8 cellular contexts compared by ENCODE assay signal in the genomic region with DNA sequence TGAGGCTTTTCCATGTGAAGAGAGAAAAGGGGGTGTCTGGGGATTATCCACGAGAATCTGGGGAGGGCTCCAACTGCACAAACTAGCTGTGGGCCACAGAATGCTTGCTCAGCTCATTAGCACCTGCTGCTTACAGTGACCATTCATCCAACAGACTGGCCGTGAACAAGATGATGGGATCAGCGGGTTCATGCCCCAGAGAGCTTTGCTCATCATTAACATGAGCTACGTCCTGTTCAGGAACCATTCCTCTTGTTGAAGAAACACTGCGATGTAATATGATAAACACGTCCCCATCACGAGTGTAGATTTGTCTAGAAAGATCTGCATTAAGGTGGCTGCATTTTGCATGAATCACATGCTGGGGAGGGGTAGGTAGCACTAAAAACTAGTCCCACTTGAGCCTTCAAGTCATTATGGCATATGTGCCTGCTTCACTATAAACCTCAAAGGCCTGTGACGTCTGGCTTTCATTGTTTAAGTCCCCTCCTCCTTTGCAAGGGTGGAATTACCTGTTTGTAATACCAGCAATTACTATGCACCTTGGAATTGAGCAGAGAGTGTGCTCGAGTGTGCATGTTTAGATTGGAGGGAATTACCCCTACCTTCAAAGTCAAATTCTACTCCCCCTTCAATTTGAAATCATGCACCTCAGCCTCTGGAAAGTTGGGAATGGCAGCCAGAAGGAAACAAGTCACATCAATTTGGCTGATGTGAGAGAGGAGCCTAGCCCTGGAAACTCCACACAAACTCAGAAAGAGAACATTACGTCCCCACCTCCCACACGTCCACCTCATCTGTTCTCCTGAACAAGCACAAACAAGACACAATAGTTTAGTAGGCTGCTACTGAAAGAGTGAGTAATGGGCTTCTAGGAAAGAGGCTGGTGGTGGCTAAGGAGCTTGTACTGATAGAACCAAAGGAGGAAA. TPM values are rescaled to one million over a fixed set of nuclear protein-coding genes. Genes with fewer than 3 reads are reported as not detected.
A peak's percentile ranks its signal among the peaks of the same experiment; 100 is the strongest.
DNase-seq lines count a peak whose midpoint lies in the region; ATAC-seq, FAIRE-seq and TF ChIP-seq lines count a peak whose summit lies in the region.

No MANE protein-coding gene starts in this region.

- H3K27ac Mint-ChIP-seq in effector memory CD8-positive, alpha-beta T cell = peak overlapping the region in 1 of 2 donors; percentile 95

- no peak for DNase-seq in Karpas-422
- DNase-seq in activated CD8-positive, alpha-beta memory T cell treated with anti-CD3 and anti-CD28 coated beads, Interleukin-2, amount 50 U/mL, for 48 hours = peak; percentile 78
- no peak for DNase-seq in right atrium auricular region (ENCODE audit: low spot score)
- DNase-seq in stimulated activated CD4-positive, alpha-beta T cell treated with anti-CD3 and anti-CD28 coated beads, Interleukin-4, amount 100 ng/mL, for 48 hours (ENCODE audit: low read depth in 2 of 2) = peak; percentile 64 to 81
- DNase-seq in NOMO-1 (lab: John Stamatoyannopoulos, UW; ENCODE audit: unreplicated experiment in 2 of 2) = no peak
- DNase-seq in effector memory CD8-positive, alpha-beta T cell = no peak
- DNase-seq in HTR-8/SVneo (ENCODE audit: insufficient read length, low spot score) = no peak
- DNase-seq in 8988T = no peak

- H3K9me3 ChIP-seq in Karpas-422 (ENCODE audit: low read length) = no peaks in the 10 kb centered on the region
- H3K9me3 ChIP-seq in right atrium auricular region = no peaks in the 10 kb centered on the region

- no peaks in the 10 kb centered on the region for H3K27me3 ChIP-seq in Karpas-422 (ENCODE audit: low read length)
- H3K27me3 ChIP-seq in right atrium auricular region = no peaks in the 10 kb centered on the region

- peak overlapping the region; percentile 96; the same call in 1 of the 2 replicates for H3K9ac ChIP-seq in Karpas-422 (ENCODE audit: low read length)

- H3K4me1 ChIP-seq in Karpas-422 (ENCODE audit: low read length) = peaks cover 51% of the 10 kb centered on the region
- peaks cover 0 to 59% of the 10 kb centered on the region in 2 donors for H3K4me1 ChIP-seq in right atrium auricular region

- peaks cover 52 to 53% of the 10 kb centered on the region in 2 donors for H3K4me1 Mint-ChIP-seq in effector memory CD8-positive, alpha-beta T cell (ENCODE audit: low read depth in 2 of 2)

- no peaks in the 10 kb centered on the region for H3K27me3 Mint-ChIP-seq in effector memory CD8-positive, alpha-beta T cell

- peaks cover 44% of the 10 kb centered on the region for H4K20me1 ChIP-seq in Karpas-422 (ENCODE audit: insufficient read depth, low read depth, low read length)

- no peak overlapping the region for H2AFZ ChIP-seq in Karpas-422 (ENCODE audit: low read length)

- H3K27ac ChIP-seq in Karpas-422 (ENCODE audit: low read length) (peak overlapping the region; percentile 92; the same call in 1 of the 2 replicates), right atrium auricular region (peak overlapping the region; percentile 87 to 90)

- no peak for FAIRE-seq in HTR-8/SVneo (lab: Jason Lieb, UNC)

- ATAC-seq in effector memory CD8-positive, alpha-beta T cell (replicated peaks) = no peak

- no peak for TF ChIP-seq CTCF in right atrium auricular region (IDR thresholded peaks at IDR 0.05)

- no peaks in the 10 kb centered on the region for H3K9me2 ChIP-seq in Karpas-422 (replicated peaks; ENCODE audit: insufficient read depth, low read length)

- peaks cover 39% of the 10 kb centered on the region for H3K36me3 Mint-ChIP-seq in effector memory CD8-positive, alpha-beta T cell (ENCODE audit: insufficient read depth)

- H3K9me3 Mint-ChIP-seq in effector memory CD8-positive, alpha-beta T cell = no peaks in the 10 kb centered on the region

- H3K4me3 ChIP-seq in Karpas-422 (ENCODE audit: low read length) = peak overlapping the region; percentile 84; the same call in 1 of the 2 replicates
- no peak overlapping the region for H3K4me3 ChIP-seq in right atrium auricular region

- H3K79me2 ChIP-seq in Karpas-422 (ENCODE audit: low read length) = peaks cover 92% of the 10 kb centered on the region

- peak overlapping the region; percentile 93 for H3K4me2 ChIP-seq in Karpas-422 (ENCODE audit: low read depth, low read length, poor library complexity, severe bottlenecking)

- no peak overlapping the region for H3K4me3 Mint-ChIP-seq in effector memory CD8-positive, alpha-beta T cell

- peaks cover 15% of the 10 kb centered on the region for H3K36me3 ChIP-seq in Karpas-422 (ENCODE audit: insufficient read depth, low read length)
- H3K36me3 ChIP-seq in right atrium auricular region = peaks cover 30% of the 10 kb centered on the region

RNA-seq across cellular contexts. Expression of a gene that starts 3.7 kb away (rescaled TPM):
- total RNA-seq in Karpas-422 (2014; rRNA removed; shearing (Covaris generic); ENCODE audit: low replicate concordance) = 19.2 and 30.5 TPM in 2 replicates
- total RNA-seq in right atrium auricular region = 1 to 10 TPM; 7.0 to 8.1 TPM

RNA-seq across cellular contexts. Expression of a gene that starts 3.9 kb away (rescaled TPM):
- total RNA-seq in Karpas-422 (2014; rRNA removed; shearing (Covaris generic); ENCODE audit: low replicate concordance) = 16.7 and 25.8 TPM in 2 replicates
- total RNA-seq in right atrium auricular region = 10 to 100 TPM; 26.8 to 31.6 TPM

Comparison
In these comparisons a context has a peak if more than half of its experiments do, and no peak if none do; other contexts are left out.
1. DNase-seq: peak in activated CD8-positive, alpha-beta memory T cell treated with anti-CD3 and anti-CD28 coated beads, Interleukin-2, amount 50 U/mL, for 48 hours (single experiment) and stimulated activated CD4-positive, alpha-beta T cell treated with anti-CD3 and anti-CD28 coated beads, Interleukin-4, amount 100 ng/mL, for 48 hours (2 of 2); none in Karpas-422 (single experiment), right atrium auricular region (single experiment), NOMO-1 (0 of 2), effector memory CD8-positive, alpha-beta T cell (0 of 3), HTR-8/SVneo (single experiment) and 8988T (single experiment).